2 cellular contexts compared by ENCODE assay signal in genomic region chr22:19853058-19853878, GRCh38.
TF ChIP-seq lines count a peak whose summit lies in the region.

No MANE protein-coding gene starts in this region.

TF ChIP-seq in SK-N-SH, 30 proteins besides CTCF, POLR2A, EP300 and RAD21 (continued from another document):
- TF ChIP-seq TCF12 (IDR thresholded peaks at IDR 0.05) (no peak), JUND (IDR thresholded peaks at IDR 0.05) (no peak), POLR2AphosphoS5 (IDR thresholded peaks at IDR 0.05; ENCODE audit: low read depth, low read length) (no peak), CHD2 (IDR thresholded peaks at IDR 0.05; ENCODE audit: low read length, partially characterized antibody) (no peak)

TF ChIP-seq in SK-N-SH treated with all-trans-retinoic acid at 6 μM for 48 hours, 23 proteins besides CTCF, POLR2A, EP300 and RAD21 (continued from another document):
- TF ChIP-seq PATZ1 (CRISPR knock-in tag; IDR thresholded peaks at IDR 0.05; ENCODE audit: borderline replicate concordance) (no peak), PPARA (CRISPR knock-in tag; IDR thresholded peaks at IDR 0.05; ENCODE audit: borderline replicate concordance) (no peak), OSR1 (CRISPR knock-in tag; IDR thresholded peaks at IDR 0.05) (no peak), CSRNP3 (CRISPR knock-in tag; IDR thresholded peaks at IDR 0.05) (no peak), GLIS3 (CRISPR knock-in tag; IDR thresholded peaks at IDR 0.05) (no peak), ZC3H10 (CRISPR knock-in tag; IDR thresholded peaks at IDR 0.05) (no peak), POU6F1 (CRISPR knock-in tag; IDR thresholded peaks at IDR 0.05; ENCODE audit: borderline replicate concordance, low read depth) (no peak)
